ENCODE assay signal across 12 cellular contexts in genomic region chr11:23078289-23078971, GRCh38.
DNase-seq lines count a peak whose midpoint lies in the region; ATAC-seq and TF ChIP-seq lines count a peak whose summit lies in the region.
"Had no signal": no experiment of that assay in that cellular context is flagged by ENCODE, and none has a peak within 500 bp of the region (broad histone marks: within the 10 kb centered on the region; RNA-seq: fewer than 3 reads in every experiment).

No MANE protein-coding gene starts in this region.

- CTCF ChIA-PET in CD8-positive, alpha-beta T cell (lab: Charles Lee) = no interaction called here
- CTCF ChIA-PET in MCF 10A (lab: Yijun Ruan, JAX) = no interaction called here

- BruUV-seq in MCF 10A (replicated peaks; lab: Mats Ljungman, UMichigan) = no TSS peak

- H3K27ac Mint-ChIP-seq in CD8-positive, alpha-beta T cell = no peak overlapping the region
- no peak overlapping the region for H3K27ac Mint-ChIP-seq in MCF 10A (ENCODE audit: low read depth, unreplicated experiment)
- H3K27ac Mint-ChIP-seq: B cell had no signal

- H3K36me3 ChIP-seq in CD8-positive, alpha-beta T cell (ENCODE audit: insufficient read depth, low read length) = no peaks in the 10 kb centered on the region

- H3K4me1 ChIP-seq in CD8-positive, alpha-beta T cell (ENCODE audit: insufficient read depth, low read length) = no peaks in the 10 kb centered on the region

- no peak overlapping the region for H3K27ac ChIP-seq in CD8-positive, alpha-beta T cell (ENCODE audit: low read depth, low read length)

- peaks cover under 1% of the 10 kb centered on the region for H3K9me3 Mint-ChIP-seq in CD8-positive, alpha-beta T cell
- H3K9me3 Mint-ChIP-seq in MCF 10A (ENCODE audit: unreplicated experiment) = no peaks in the 10 kb centered on the region

- TF ChIP-seq CTCF in astrocyte of the spinal cord (IDR thresholded peaks at IDR 0.05; ENCODE audit: low read depth, low read length) (no peak), MCF 10A (IDR thresholded peaks at IDR 0.05; ENCODE audit: unreplicated experiment) (no peak)
- no peak for TF ChIP-seq CTCF in CD8-positive, alpha-beta T cell (IDR thresholded peaks at IDR 0.05)

- no peaks in the 10 kb centered on the region for H3K27me3 ChIP-seq in CD8-positive, alpha-beta T cell (ENCODE audit: insufficient read depth, low read length)

- DNase-seq in COLO829 (ENCODE audit: low spot score) = peak; percentile 23
- peak; percentile 68 for DNase-seq in astrocyte of the spinal cord (ENCODE audit: low read depth, low spot score)
- no peak for DNase-seq in CD8-positive, alpha-beta T cell
- no peak for DNase-seq in MCF 10A (ENCODE audit: unreplicated experiment)
- no peak for DNase-seq in activated CD8-positive, alpha-beta memory T cell treated with anti-CD3 and anti-CD28 coated beads, Interleukin-2, amount 50 U/mL, for 48 hours
- no peak for DNase-seq in DMS114 treated with DMSO at 0.1 percent for 48 hours (lab: John Stamatoyannopoulos, UW; ENCODE audit: unreplicated experiment)
- DNase-seq: activated T-cell treated with anti-CD3 and anti-CD28 coated beads, Interleukin-2, amount 50 U/mL, for 4 hours; RPMI8226; stimulated activated naive CD4-positive, alpha-beta T cell had no signal

- no peaks in the 10 kb centered on the region for H3K27me3 Mint-ChIP-seq in CD8-positive, alpha-beta T cell (ENCODE audit: low read depth)
- H3K27me3 Mint-ChIP-seq in MCF 10A (ENCODE audit: insufficient read depth, unreplicated experiment) = no peaks in the 10 kb centered on the region
- H3K27me3 Mint-ChIP-seq: B cell had no signal

- intact Hi-C loops in CD8-positive, alpha-beta T cell (cut with DNase I, micrococcal nuclease) = no loop called here
- intact Hi-C loops in MCF 10A (cut with micrococcal nuclease) = no loop called here

- H3K9me3 ChIP-seq in CD8-positive, alpha-beta T cell (ENCODE audit: low read length) = no peaks in the 10 kb centered on the region

- POLR2A ChIA-PET in CD8-positive, alpha-beta T cell (lab: Charles Lee) = no interaction called here
- POLR2A ChIA-PET in MCF 10A (lab: Yijun Ruan, JAX) = no interaction called here

- H3K36me3 Mint-ChIP-seq in CD8-positive, alpha-beta T cell = no peaks in the 10 kb centered on the region
- H3K36me3 Mint-ChIP-seq in MCF 10A (ENCODE audit: insufficient read depth, unreplicated experiment) = no peaks in the 10 kb centered on the region

- H3K4me3 Mint-ChIP-seq in CD8-positive, alpha-beta T cell = no peak overlapping the region
- H3K4me3 Mint-ChIP-seq in MCF 10A (ENCODE audit: unreplicated experiment) = no peak overlapping the region
- H3K4me3 Mint-ChIP-seq: activated T-cell treated with anti-CD3 and anti-CD28 coated beads, Interleukin-2, amount 50 U/mL, for 4 hours; B cell had no signal

- H3K4me1 Mint-ChIP-seq in CD8-positive, alpha-beta T cell (ENCODE audit: low read depth) = no peaks in the 10 kb centered on the region
- no peaks in the 10 kb centered on the region for H3K4me1 Mint-ChIP-seq in MCF 10A (ENCODE audit: insufficient read depth, unreplicated experiment)
- H3K4me1 Mint-ChIP-seq: B cell had no signal

- ATAC-seq in GM21367 (IDR thresholded peaks at IDR 0.05; ENCODE audit: unreplicated experiment) = peak; percentile 78
- ATAC-seq in HG03103 (IDR thresholded peaks at IDR 0.05; ENCODE audit: low read depth, unreplicated experiment) = peak; percentile 67
- no peak for ATAC-seq in CD8-positive, alpha-beta T cell
- ATAC-seq: activated T-cell treated with anti-CD3 and anti-CD28 coated beads, Interleukin-2, amount 50 U/mL, for 4 hours had no signal

- no peak overlapping the region for H3K4me3 ChIP-seq in astrocyte of the spinal cord (ENCODE audit: low read depth, low read length)
- no peak overlapping the region for H3K4me3 ChIP-seq in CD8-positive, alpha-beta T cell (ENCODE audit: low read depth, low read length)

- in situ Hi-C loops in astrocyte of the spinal cord (cut with HindIII; ENCODE audit: low sequenced_read_pairs) = no loop called here

Comparison
In these comparisons a context has a peak if more than half of its experiments do, and no peak if none do; other contexts are left out.
1. DNase-seq: peak in COLO829 (single experiment) and astrocyte of the spinal cord (single experiment); none in CD8-positive, alpha-beta T cell (0 of 7), MCF 10A (single experiment), activated CD8-positive, alpha-beta memory T cell treated with anti-CD3 and anti-CD28 coated beads, Interleukin-2, amount 50 U/mL, for 48 hours (single experiment) and DMS114 treated with DMSO at 0.1 percent for 48 hours (single experiment).